Comparison of ENCODE assay signal across 19 cellular contexts in the genomic region with DNA sequence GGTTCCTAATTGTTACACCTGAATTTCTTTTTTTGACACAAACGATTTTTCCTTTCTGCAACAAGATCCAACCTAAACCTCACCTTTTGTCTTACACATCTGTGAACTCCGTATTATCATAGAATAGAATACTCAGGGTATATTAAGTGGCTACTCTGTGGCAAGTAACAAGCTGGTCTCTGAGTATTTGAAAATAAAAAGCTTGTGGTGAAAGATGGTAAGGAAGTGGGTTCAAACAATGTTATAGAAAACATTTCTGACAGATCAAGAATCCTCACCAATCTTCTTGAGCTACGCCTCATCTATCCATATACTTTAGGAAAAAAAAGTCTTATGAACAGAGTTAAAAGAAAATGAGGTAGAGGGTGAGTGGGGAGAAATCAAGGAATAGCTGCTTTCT.
A peak's percentile ranks its signal among the peaks of the same experiment; 100 is the strongest.
DNase-seq lines count a peak whose midpoint lies in the region; ATAC-seq and TF ChIP-seq lines count a peak whose summit lies in the region.
"Had no signal": no experiment of that assay in that cellular context is flagged by ENCODE, and none has a peak within 500 bp of the region (broad histone marks: within the 10 kb centered on the region; RNA-seq: fewer than 3 reads in every experiment).

No MANE protein-coding gene starts in this region.

- no peaks in the 10 kb centered on the region for H3K27me3 Mint-ChIP-seq in stimulated activated naive CD8-positive, alpha-beta T cell treated with anti-CD3 and anti-CD28 coated beads, Interleukin-15, amount 100 ng/mL, for 72 hours
- H3K27me3 Mint-ChIP-seq: activated CD4-positive, alpha-beta T cell treated with anti-CD3 and anti-CD28 coated beads for 36 hours had no signal

- no peak for TF ChIP-seq CTCF in RWPE2 (IDR thresholded peaks at IDR 0.05; ENCODE audit: poor library complexity, severe bottlenecking)

- 0 out of 2 replicates have a peak, but pooled peaks cover 3% of the 10 kb centered on the region for H3K36me3 ChIP-seq in RWPE2 (ENCODE audit: low read depth)
- H3K36me3 ChIP-seq in effector memory CD4-positive, alpha-beta T cell (ENCODE audit: control insufficient read depth, insufficient read depth, low read length) = no peaks in the 10 kb centered on the region
- H3K36me3 ChIP-seq: esophagus muscularis mucosa had no signal

- H3K27me3 ChIP-seq in RWPE2 (ENCODE audit: insufficient read depth, poor library complexity, severe bottlenecking) = no peaks in the 10 kb centered on the region
- no peaks in the 10 kb centered on the region for H3K27me3 ChIP-seq in effector memory CD4-positive, alpha-beta T cell (replicated peaks; ENCODE audit: control insufficient read depth, insufficient read depth, low read length, poor library complexity, severe bottlenecking)
- H3K27me3 ChIP-seq: esophagus muscularis mucosa had no signal

- H3K4me3 ChIP-seq in RWPE2 (ENCODE audit: severe bottlenecking) = no peak overlapping the region
- no peak overlapping the region for H3K4me3 ChIP-seq in effector memory CD4-positive, alpha-beta T cell (ENCODE audit: insufficient read depth, low read depth, low read length, poor library complexity, severe bottlenecking)
- H3K4me3 ChIP-seq: esophagus muscularis mucosa had no signal

- no peak for ATAC-seq in stimulated activated naive CD8-positive, alpha-beta T cell treated with anti-CD3 and anti-CD28 coated beads, Interleukin-15, amount 100 ng/mL, for 72 hours
- ATAC-seq in stimulated activated naive CD8-positive, alpha-beta T cell treated with anti-CD3 and anti-CD28 coated beads, Interleukin-15, Interleukin-2, amounts not matched to agents 100 U/mL and 50 U/mL, for 24 hours = no peak
- ATAC-seq in RWPE2 (ENCODE audit: low read depth) = no peak
- ATAC-seq in HG03159 (IDR thresholded peaks at IDR 0.05; ENCODE audit: unreplicated experiment) = no peak
- ATAC-seq: activated CD4-positive, alpha-beta T cell treated with anti-CD3 and anti-CD28 coated beads for 36 hours; HCT116; right cardiac atrium had no signal

- H3K4me1 Mint-ChIP-seq in stimulated activated naive CD8-positive, alpha-beta T cell treated with anti-CD3 and anti-CD28 coated beads, Interleukin-15, amount 100 ng/mL, for 72 hours = peaks cover 90% of the 10 kb centered on the region

- peaks cover 0 to 7% of the 10 kb centered on the region in 2 donors for H3K9me3 Mint-ChIP-seq in stimulated activated naive CD8-positive, alpha-beta T cell treated with anti-CD3 and anti-CD28 coated beads, Interleukin-15, amount 100 ng/mL, for 72 hours

- DNase-seq in stimulated activated naive CD8-positive, alpha-beta T cell treated with anti-CD3 and anti-CD28 coated beads, Interleukin-15, amount 100 ng/mL, for 72 hours = no peak
- no peak for DNase-seq in stimulated activated naive CD8-positive, alpha-beta T cell treated with anti-CD3 and anti-CD28 coated beads, Interleukin-15, Interleukin-2, amounts not matched to agents 100 U/mL and 50 U/mL, for 24 hours
- DNase-seq in RWPE2 (ENCODE audit: low spot score) (no peak), DMS153 (lab: John Stamatoyannopoulos, UW) (no peak)
- DNase-seq in effector memory CD4-positive, alpha-beta T cell = no peak
- DNase-seq in NK-92 treated with Interleukin-12 subunit alpha and Interleukin-12 subunit beta, amount 100 ng/mL, for 24 hours (lab: John Stamatoyannopoulos, UW) = no peak
- DNase-seq in activated effector memory CD4-positive, alpha-beta T cell treated with anti-CD3 and anti-CD28 coated beads, Interleukin-2, amount 50 U/mL, for 16 hours = no peak
- DNase-seq: activated CD4-positive, alpha-beta T cell treated with anti-CD3 and anti-CD28 coated beads for 36 hours; activated T-cell treated with anti-CD3 and anti-CD28 coated beads, Interleukin-2, amount 50 U/mL, for 1 hour; amygdala; caudate nucleus; KBM-7; midbrain; NCI-H2171; NCI-H69; right cardiac atrium had no signal

- peak overlapping the region in 1 of 2 donors; percentile 15 for H3K27ac Mint-ChIP-seq in stimulated activated naive CD8-positive, alpha-beta T cell treated with anti-CD3 and anti-CD28 coated beads, Interleukin-15, amount 100 ng/mL, for 72 hours
- H3K27ac Mint-ChIP-seq: activated CD4-positive, alpha-beta T cell treated with anti-CD3 and anti-CD28 coated beads for 36 hours had no signal

- H3K9me3 ChIP-seq in RWPE2 (ENCODE audit: severe bottlenecking) = no peaks in the 10 kb centered on the region
- no peaks in the 10 kb centered on the region for H3K9me3 ChIP-seq in effector memory CD4-positive, alpha-beta T cell (ENCODE audit: control insufficient read depth, low read length)
- H3K9me3 ChIP-seq: esophagus muscularis mucosa had no signal

- peak overlapping the region; percentile 10 to 33 for H3K4me3 Mint-ChIP-seq in stimulated activated naive CD8-positive, alpha-beta T cell treated with anti-CD3 and anti-CD28 coated beads, Interleukin-15, amount 100 ng/mL, for 72 hours
- H3K4me3 Mint-ChIP-seq: activated CD4-positive, alpha-beta T cell treated with anti-CD3 and anti-CD28 coated beads for 36 hours had no signal

- H3K4me1 ChIP-seq in RWPE2 (ENCODE audit: insufficient read depth, poor library complexity, severe bottlenecking) = peaks cover 61% of the 10 kb centered on the region
- H3K4me1 ChIP-seq in effector memory CD4-positive, alpha-beta T cell (ENCODE audit: control insufficient read depth, insufficient read depth, low read length, poor library complexity, severe bottlenecking) = peaks cover 44% of the 10 kb centered on the region

- H3K27ac ChIP-seq in RWPE2 (ENCODE audit: poor library complexity, severe bottlenecking) = peak overlapping the region; percentile 14
- H3K27ac ChIP-seq in effector memory CD4-positive, alpha-beta T cell (ENCODE audit: insufficient read depth, low read length, poor library complexity, severe bottlenecking) = peak overlapping the region; percentile 39
- H3K27ac ChIP-seq: esophagus muscularis mucosa had no signal
